29 cellular contexts compared by ENCODE assay signal in genomic region chr3:88282519-88283241, GRCh38.
"Had no signal": no experiment of that assay in that cellular context is flagged by ENCODE, and none has a peak within 500 bp of the region (broad histone marks: within the 10 kb centered on the region; RNA-seq: fewer than 3 reads in every experiment).

No MANE protein-coding gene starts in this region.

- DNase-seq: central memory CD4-positive, alpha-beta T cell; colonic mucosa; effector CD8-positive, alpha-beta T cell; endodermal cell; foreskin keratinocyte; heart left ventricle; hippocampal formation; left cardiac atrium; left ventricle myocardium superior; mesendoderm; midbrain; naive thymus-derived CD4-positive, alpha-beta T cell; nephron progenitor cell; nucleus accumbens; psoas muscle; right cardiac atrium; sigmoid colon; stimulated activated CD4-positive, alpha-beta T cell treated with anti-CD3 and anti-CD28 coated beads, Interleukin-2, amount 100 ng/mL, for 24 hours; stimulated activated CD4-positive, alpha-beta T cell treated with anti-CD3 and anti-CD28 coated beads, Interleukin-4, amount 100 ng/mL, for 24 hours; stimulated activated naive CD4-positive, alpha-beta T cell treated with Interleukin-2 at 50 U/mL for 16 hours; substantia nigra; testis had no signal

- H3K27ac Mint-ChIP-seq: dendritic cell treated with granulocyte-macrophage colony-stimulating factor and Interleukin-4, amounts not matched to agents 40 ng/mL and 50 ng/mL, for 4 days; endodermal cell; naive thymus-derived CD4-positive, alpha-beta T cell; nephron progenitor cell; stimulated activated effector memory CD8-positive, alpha-beta T cell treated with anti-CD3 and anti-CD28 coated beads, Interleukin-12 subunit alpha, Interleukin-12 subunit beta, amount 100 ng/mL, for 72 hours had no signal

- H3K27me3 ChIP-seq: colonic mucosa, foreskin keratinocyte, gastroesophageal sphincter, heart left ventricle, sigmoid colon, testis, tibial nerve had no signal

- H3K4me1 Mint-ChIP-seq: endodermal cell; stimulated activated effector memory CD8-positive, alpha-beta T cell treated with anti-CD3 and anti-CD28 coated beads, Interleukin-12 subunit alpha, Interleukin-12 subunit beta, amount 100 ng/mL, for 72 hours had no signal

- H3K27me3 Mint-ChIP-seq: dendritic cell treated with granulocyte-macrophage colony-stimulating factor and Interleukin-4, amounts not matched to agents 40 ng/mL and 50 ng/mL, for 4 days had no signal

- H3K4me3 ChIP-seq: colonic mucosa, gastroesophageal sphincter, heart left ventricle, psoas muscle, sigmoid colon, tibial nerve had no signal

- H3K4me3 Mint-ChIP-seq: dendritic cell treated with granulocyte-macrophage colony-stimulating factor and Interleukin-4, amounts not matched to agents 40 ng/mL and 50 ng/mL, for 4 days; endodermal cell; naive thymus-derived CD4-positive, alpha-beta T cell; nephron progenitor cell; stimulated activated effector memory CD8-positive, alpha-beta T cell treated with anti-CD3 and anti-CD28 coated beads, Interleukin-12 subunit alpha, Interleukin-12 subunit beta, amount 100 ng/mL, for 72 hours had no signal

- ATAC-seq: esophagus mucosa; foreskin keratinocyte; gastroesophageal sphincter; heart left ventricle; left cardiac atrium; left ventricle myocardium superior; naive thymus-derived CD4-positive, alpha-beta T cell; psoas muscle; right cardiac atrium; stimulated activated effector memory CD8-positive, alpha-beta T cell treated with anti-CD3 and anti-CD28 coated beads, Interleukin-12 subunit alpha, Interleukin-12 subunit beta, amount 100 ng/mL, for 72 hours had no signal

- H3K27ac ChIP-seq: colonic mucosa, epithelial cell of prostate, foreskin keratinocyte, gastroesophageal sphincter, heart left ventricle, psoas muscle, sigmoid colon, testis, tibial nerve had no signal

- H3K9me3 Mint-ChIP-seq: endodermal cell had no signal

- FAIRE-seq: islet of Langerhans had no signal

- H3K4me1 ChIP-seq: colonic mucosa, foreskin keratinocyte, gastroesophageal sphincter, heart left ventricle, psoas muscle, sigmoid colon, testis, tibial nerve had no signal

- H3K36me3 ChIP-seq: colonic mucosa, gastroesophageal sphincter, heart left ventricle, sigmoid colon, tibial nerve had no signal

- H3K36me3 Mint-ChIP-seq: naive thymus-derived CD4-positive, alpha-beta T cell; stimulated activated effector memory CD8-positive, alpha-beta T cell treated with anti-CD3 and anti-CD28 coated beads, Interleukin-12 subunit alpha, Interleukin-12 subunit beta, amount 100 ng/mL, for 72 hours had no signal

- H3K9me3 ChIP-seq: colonic mucosa, gastroesophageal sphincter, heart left ventricle, psoas muscle, sigmoid colon, testis, tibial nerve had no signal
